Comparison of ENCODE assay signal across 1 cellular context in the genomic region with DNA sequence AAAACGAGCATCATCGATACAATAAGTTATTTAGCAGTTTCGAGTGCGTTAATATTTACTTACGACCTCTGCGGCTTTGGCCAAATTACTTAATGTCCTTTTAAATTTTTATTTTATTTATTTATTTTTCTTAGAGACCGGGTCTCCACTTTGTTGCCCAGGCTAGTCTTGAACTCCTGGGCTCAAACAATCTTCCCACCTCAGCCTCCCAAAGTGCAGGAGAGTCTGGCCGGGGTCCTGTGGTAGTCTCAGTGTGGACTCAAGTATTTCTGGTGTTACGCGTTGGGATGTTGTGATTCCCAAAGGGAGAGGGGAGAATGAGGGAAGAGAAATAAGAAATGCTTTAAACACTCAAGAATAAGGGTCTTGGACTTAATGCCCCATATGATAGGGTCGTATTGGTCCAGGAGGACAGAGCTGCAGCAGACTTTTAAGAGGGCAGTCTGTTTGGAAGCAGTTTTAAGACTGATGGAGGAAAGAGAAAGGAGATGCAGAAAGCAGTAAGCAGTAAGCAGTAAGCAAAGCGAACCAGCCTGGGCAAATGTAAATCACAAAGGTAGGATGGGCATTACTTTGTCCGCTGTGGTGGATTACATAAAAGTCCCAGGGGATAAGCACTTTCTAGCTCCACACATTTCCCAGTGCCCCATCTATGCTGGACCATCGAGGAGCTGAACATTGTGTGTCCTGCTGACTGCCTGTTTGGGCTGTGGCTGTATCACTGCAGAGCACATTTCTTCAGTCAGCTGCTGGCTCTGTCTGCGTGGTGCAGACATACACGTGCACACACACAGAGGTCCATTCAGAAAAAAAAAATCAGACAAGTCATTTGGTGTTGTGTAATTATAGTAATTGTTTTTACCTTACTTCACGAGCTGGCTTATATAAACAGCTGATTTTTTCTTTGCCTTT.
TF ChIP-seq lines count a peak whose summit lies in the region.

No MANE protein-coding gene starts in this region.

TF ChIP-seq in H1, 55 proteins besides CTCF, POLR2A, EP300 and RAD21:
- TF ChIP-seq TAF1 (IDR thresholded peaks at IDR 0.05; ENCODE audit: low read depth, low read length) (peak; percentile 27; the same call in 1 of the 2 replicates), HDAC6 (IDR thresholded peaks at IDR 0.05; ENCODE audit: low read depth, low read length) (no peak)
